ENCODE assay signal across 1 cellular context in the genomic region with DNA sequence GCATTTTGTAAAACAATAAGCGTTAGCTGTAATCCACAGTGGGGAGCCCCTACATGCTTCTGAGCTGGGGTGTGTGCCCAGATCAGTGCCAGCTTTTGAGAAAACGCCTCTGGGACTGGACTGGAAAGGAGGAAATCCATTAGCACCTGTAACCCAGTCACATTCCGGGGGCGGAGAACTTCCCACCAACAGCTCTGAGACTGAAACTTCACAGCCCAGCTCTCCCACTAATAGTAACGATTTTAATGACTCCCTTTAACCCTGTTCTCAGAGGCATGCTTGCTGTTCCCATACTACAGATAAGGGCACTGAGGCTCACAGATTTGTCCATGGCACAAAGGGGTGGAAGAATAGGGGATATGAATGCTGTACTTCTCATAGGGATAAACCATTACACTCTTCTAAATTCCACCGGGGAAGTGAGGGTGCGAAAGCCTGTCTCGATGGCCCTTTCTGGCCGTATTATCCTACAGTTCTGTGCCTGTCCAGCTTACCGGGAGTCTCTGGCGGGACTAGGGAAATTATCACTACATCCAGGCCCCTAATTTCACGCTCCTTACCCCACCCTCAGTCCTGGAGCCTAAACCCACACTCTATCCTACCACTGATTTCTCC.
TF ChIP-seq lines count a peak whose summit lies in the region.

No MANE protein-coding gene starts in this region.

TF ChIP-seq in endothelial cell of umbilical vein, 7 proteins besides CTCF, POLR2A, EP300 and RAD21:
- TF ChIP-seq, protein P1, sequence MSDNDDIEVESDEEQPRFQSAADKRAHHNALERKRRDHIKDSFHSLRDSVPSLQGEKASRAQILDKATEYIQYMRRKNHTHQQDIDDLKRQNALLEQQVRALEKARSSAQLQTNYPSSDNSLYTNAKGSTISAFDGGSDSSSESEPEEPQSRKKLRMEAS (IDR thresholded peaks at IDR 0.05; ENCODE audit: insufficient read depth, insufficient read length), result no peak
- TF ChIP-seq EZH2 (IDR thresholded peaks at IDR 0.05; ENCODE audit: borderline replicate concordance, low read depth, low read length, severe bottlenecking) (no peak), FOS (IDR thresholded peaks at IDR 0.05; ENCODE audit: borderline replicate concordance, insufficient read depth, low read length) (no peak), MYC (IDR thresholded peaks at IDR 0.05; ENCODE audit: low read depth, low read length) (no peak), JUN (IDR thresholded peaks at IDR 0.05; ENCODE audit: borderline replicate concordance, insufficient read depth, insufficient read length, low read depth) (no peak)
